Comparison of ENCODE assay signal across 22 cellular contexts in the genomic region with DNA sequence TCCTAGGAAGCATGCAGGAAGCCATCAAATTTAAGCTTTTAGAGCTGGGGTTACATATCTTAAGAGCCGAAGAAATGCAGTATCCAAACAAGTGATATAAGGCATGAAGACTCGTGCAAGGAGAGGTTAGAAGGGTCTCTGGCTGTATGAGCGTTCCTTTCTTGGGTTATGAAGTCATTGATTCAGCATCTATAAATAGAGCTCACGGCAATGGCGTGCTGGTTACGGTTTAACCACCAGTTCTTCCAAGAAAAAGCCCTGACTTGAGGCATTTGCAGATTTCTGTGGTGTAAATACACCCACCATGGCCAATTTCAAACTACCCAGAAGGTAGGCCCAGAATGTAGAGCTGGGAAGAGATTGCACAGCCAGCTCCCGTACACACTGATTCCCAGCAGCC.
DNase-seq lines count a peak whose midpoint lies in the region; FAIRE-seq and TF ChIP-seq lines count a peak whose summit lies in the region.
"Had no signal": no experiment of that assay in that cellular context is flagged by ENCODE, and none has a peak within 500 bp of the region (broad histone marks: within the 10 kb centered on the region; RNA-seq: fewer than 3 reads in every experiment).

No MANE protein-coding gene starts in this region.

- H3K27me3 ChIP-seq in H1 (replicated peaks in 1 of 4; ENCODE audit: control insufficient read depth in 3 of 4, extremely low read depth in 1 of 4, insufficient read depth in 3 of 4, low read length in 3 of 4) (no peaks in the 10 kb centered on the region), skeletal muscle tissue (ENCODE audit: control insufficient read depth in 3 of 3, insufficient read depth in 3 of 3, low read length in 3 of 3) (no peaks in the 10 kb centered on the region)
- H3K27me3 ChIP-seq: ascending aorta, BE2C, testis had no signal

- no peak overlapping the region for H2BK20ac ChIP-seq in H1 (ENCODE audit: low read length)

- H2BK12ac ChIP-seq in H1 (ENCODE audit: low read depth, low read length), result no peak overlapping the region

- POLR2A ChIA-PET in H1 (lab: Charles Lee; ENCODE audit: partially characterized antibody), result no interaction called here

- no peak overlapping the region for H3K56ac ChIP-seq in H1 (replicated peaks; ENCODE audit: insufficient read length, low read depth, low read length)

- no peak overlapping the region for H4K91ac ChIP-seq in H1 (replicated peaks; ENCODE audit: insufficient read length, low read length)

- H3K4me2 ChIP-seq in H1 (ENCODE audit: insufficient read depth in 1 of 2, low read depth in 2 of 2, low read length in 2 of 2), result no peak overlapping the region

- H3K14ac ChIP-seq in H1 (ENCODE audit: insufficient read length), result no peak overlapping the region

- peak; percentile 61 for DNase-seq in HFF-Myc (ENCODE audit: extremely low read depth, low read depth)
- peak; percentile 67 for DNase-seq in MV-4-11 (lab: John Stamatoyannopoulos, UW)
- DNase-seq in H1 (ENCODE audit: low read depth in 1 of 2, low spot score in 2 of 2), result no peak
- DNase-seq in KG1 (lab: John Stamatoyannopoulos, UW), result no peak
- DNase-seq in NCI-H510A treated with DMSO at 0.1 percent for 48 hours (lab: John Stamatoyannopoulos, UW), result no peak
- no peak for DNase-seq in inferior parietal cortex (ENCODE audit: extremely low spot score)
- DNase-seq: activated CD4-positive, alpha-beta T cell treated with anti-CD3 and anti-CD28 coated beads, Interleukin-2, amount 10 ng/mL, durations not matched to agents 7 days and 5 days; activated naive CD4-positive, alpha-beta T cell treated with anti-CD3 and anti-CD28 coated beads, Interleukin-2, amount 10 ng/mL, durations not matched to agents 7 days and 5 days; activated T-cell treated with anti-CD3 and anti-CD28 coated beads, Interleukin-2, amount 50 U/mL, for 24 hours; BE2C; left ventricle myocardium inferior; mucosa of descending colon; NCI-H1092 treated with DMSO at 0.1 percent for 48 hours; NCI-H2029 treated with DMSO at 0.1 percent for 48 hours; NCI-H510A; retina; Right ventricle myocardium superior; stimulated activated CD4-positive, alpha-beta T cell treated with anti-CD3 and anti-CD28 coated beads, Interleukin-15, amount 100 ng/mL, for 24 hours; testis had no signal

- TF ChIP-seq EP300 in H1 (IDR thresholded peaks at IDR 0.05; ENCODE audit: borderline replicate concordance in 1 of 2, low read depth in 2 of 2, low read length in 2 of 2), result no peak

- H3K27ac ChIP-seq in H1 (ENCODE audit: low read depth, low read length) (no peak overlapping the region), skeletal muscle tissue (ENCODE audit: low read depth, low read length) (no peak overlapping the region)
- H3K27ac ChIP-seq: ascending aorta, left ventricle myocardium inferior, testis had no signal

- no peak overlapping the region for H2AK5ac ChIP-seq in H1 (ENCODE audit: low read depth, low read length)

- no peak for TF ChIP-seq RAD21 in H1 (IDR thresholded peaks at IDR 0.05 in 1 of 2, conservative IDR thresholded peaks at IDR 0.05 in 1 of 2; ENCODE audit: low read depth in 2 of 2, low read length in 2 of 2)

- H3K79me2 ChIP-seq in H1 (ENCODE audit: control insufficient read depth in 1 of 2, insufficient read depth in 2 of 2, low read length in 2 of 2), result no peaks in the 10 kb centered on the region

- 92% methylated on average over 7 of the region's 7 CpGs; no CpG with 5 or more reads in 1 of the 2 experiments for WGBS in H1 (ENCODE audit: extremely low coverage in 1 of 2, insufficient coverage in 1 of 2, insufficient read length in 1 of 2, insufficient replicate concordance in 2 of 2, low coverage in 1 of 2, low lambda C conversion rate in 2 of 2, missing lambda C conversion rate in 1 of 2), 2 experiments

- H3K79me1 ChIP-seq in H1 (ENCODE audit: low read depth, low read length), result no peaks in the 10 kb centered on the region; the same call in 1 of the 2 replicates

- no peaks in the 10 kb centered on the region for H3K36me3 ChIP-seq in H1 (ENCODE audit: control insufficient read depth in 2 of 4, insufficient read depth in 4 of 4, low read length in 3 of 4)
- no peaks in the 10 kb centered on the region for H3K36me3 ChIP-seq in skeletal muscle tissue (ENCODE audit: control insufficient read depth in 3 of 3, insufficient read depth in 3 of 3, low read length in 3 of 3)
- H3K36me3 ChIP-seq: ascending aorta, BE2C, left ventricle myocardium inferior had no signal

- no peaks in the 10 kb centered on the region for H4K20me1 ChIP-seq in H1 (replicated peaks in 1 of 2; ENCODE audit: control insufficient read depth in 1 of 2, insufficient read depth in 2 of 2, low read length in 2 of 2)

- FAIRE-seq in H1 (lab: Jason Lieb, UNC), result no peak
- FAIRE-seq: colon had no signal

- CTCF ChIA-PET in H1 (lab: Charles Lee; ENCODE audit: partially characterized antibody), result interaction anchor here (0.9 to 1.6 kb wide), 3 partner anchors 10 to 313 kb away, joined by 3 to 4 read pairs (median 3); no protein-coding TSS in a partner anchor

- H2BK15ac ChIP-seq in H1 (ENCODE audit: low read length), result no peak overlapping the region

- 0 out of 2 replicates have a peak overlapping the region, but pooled peaks have one; percentile 48 for H3K18ac ChIP-seq in H1 (ENCODE audit: extremely low read depth, low read length)

- no peak for TF ChIP-seq POLR2A in H1 (IDR thresholded peaks at IDR 0.05; ENCODE audit: control extremely low read depth in 1 of 2, low read depth in 2 of 2, low read length in 2 of 2)

- TF ChIP-seq CTCF in HFF-Myc (IDR thresholded peaks at IDR 0.05; ENCODE audit: low read depth, low read length, missing control alignments) (no peak), H1 (IDR thresholded peaks at IDR 0.05; ENCODE audit: control extremely low read depth in 1 of 3, insufficient read depth in 1 of 3, low read depth in 1 of 3, low read length in 3 of 3) (no peak)

- no peak overlapping the region for H3K4ac ChIP-seq in H1 (replicated peaks; ENCODE audit: insufficient read length, low read depth, low read length)

- H2BK5ac ChIP-seq in H1 (ENCODE audit: low read depth, low read length), result no peak overlapping the region

- H3K23ac ChIP-seq in H1 (ENCODE audit: insufficient read length), result no peak overlapping the region

- no peak overlapping the region for H3K4me3 ChIP-seq in HFF-Myc (replicated peaks; ENCODE audit: low read depth, low read length)
- H3K4me3 ChIP-seq in H1 (ENCODE audit: extremely low read depth in 1 of 4, insufficient read depth in 2 of 4, low read depth in 3 of 4, low read length in 4 of 4), result no peak overlapping the region
- peak overlapping the region in 2 of 3 donors; percentile 10 to 23 for H3K4me3 ChIP-seq in skeletal muscle tissue (ENCODE audit: low read length in 3 of 3)
- H3K4me3 ChIP-seq: ascending aorta, left ventricle myocardium inferior, mucosa of descending colon, testis had no signal

- H3K9ac ChIP-seq in H1 (replicated peaks in 1 of 4; ENCODE audit: extremely low read depth in 1 of 4, low read depth in 3 of 4, low read length in 3 of 4) (no peak overlapping the region), skeletal muscle tissue (ENCODE audit: low read depth in 1 of 3, low read length in 3 of 3) (peak overlapping the region in 2 of 3 donors; percentile 40 to 61)

- H4K5ac ChIP-seq in H1 (ENCODE audit: insufficient read length, low read depth, low read length), result no peak overlapping the region

- H3K9me3 ChIP-seq in H1 (ENCODE audit: insufficient read depth in 2 of 2, low read depth in 1 of 2, low read length in 1 of 2), result no peaks in the 10 kb centered on the region
- no peaks in the 10 kb centered on the region for H3K9me3 ChIP-seq in skeletal muscle tissue (ENCODE audit: control insufficient read depth in 3 of 3, low read length in 3 of 3)
- H3K9me3 ChIP-seq: ascending aorta, BE2C, left ventricle myocardium inferior, mucosa of descending colon, testis had no signal

- peak overlapping the region; percentile 87; the same call in 1 of the 2 replicates for H2AFZ ChIP-seq in H1 (ENCODE audit: low read length)

- H3K23me2 ChIP-seq in H1 (ENCODE audit: low read depth, low read length), result no peaks in the 10 kb centered on the region

- H4K8ac ChIP-seq in H1 (ENCODE audit: extremely low read depth, insufficient read depth, low read length), result no peak overlapping the region

- peaks cover 0 to 9% (median 6%) of the 10 kb centered on the region in 4 experiments; a peak in 4 of 7 replicates for H3K4me1 ChIP-seq in H1 (replicated peaks in 1 of 4; ENCODE audit: control insufficient read depth in 3 of 4, insufficient read depth in 4 of 4, low read length in 3 of 4)
- H3K4me1 ChIP-seq in skeletal muscle tissue (ENCODE audit: control insufficient read depth in 3 of 3, insufficient read depth in 3 of 3, low read length in 3 of 3), result peaks cover 7 to 10% (median 9%) of the 10 kb centered on the region in 3 donors
- H3K4me1 ChIP-seq: BE2C, left ventricle myocardium inferior, testis had no signal

- H2BK120ac ChIP-seq in H1 (replicated peaks; ENCODE audit: low read depth, low read length), result no peak overlapping the region

TF ChIP-seq in H1, 55 proteins besides CTCF, POLR2A, EP300 and RAD21:
- no peak for TF ChIP-seq JUN (IDR thresholded peaks at IDR 0.05; ENCODE audit: low read depth, low read length)
- TF ChIP-seq PHF8 (conservative IDR thresholded peaks at IDR 0.05; ENCODE audit: low read depth, low read length), result no peak
- TF ChIP-seq BCL11A (IDR thresholded peaks at IDR 0.05; ENCODE audit: low read depth in 2 of 2, low read length in 2 of 2), result no peak
- TF ChIP-seq ZNF274 (IDR thresholded peaks at IDR 0.05; ENCODE audit: borderline replicate concordance, extremely low read depth, low read length), result no peak

Comparison
In these comparisons a context has a peak if more than half of its experiments do, and no peak if none do; other contexts are left out.
1. DNase-seq: peak in HFF-Myc (single experiment) and MV-4-11 (single experiment); none in H1 (0 of 2), KG1 (single experiment), NCI-H510A treated with DMSO at 0.1 percent for 48 hours (single experiment) and inferior parietal cortex (single experiment).
2. H3K4me3 ChIP-seq: peak in skeletal muscle tissue (2 of 3); none in HFF-Myc (single experiment) and H1 (0 of 4).
3. H3K9ac ChIP-seq: peak in skeletal muscle tissue (2 of 3); none in H1 (0 of 4).